1 cellular context compared by ENCODE assay signal in genomic region chr20:44461142-44461802, GRCh38.
TF ChIP-seq lines count a peak whose summit lies in the region.

No MANE protein-coding gene starts in this region.

TF ChIP-seq in HepG2, 621 proteins besides CTCF, POLR2A, EP300 and RAD21 (continued from another document and continues in another):
- TF ChIP-seq RERE (CRISPR knock-in tag; IDR thresholded peaks at IDR 0.05; ENCODE audit: low read depth) (no peak), ATF7 (IDR thresholded peaks at IDR 0.05) (no peak), ATF7 (CRISPR knock-in tag; IDR thresholded peaks at IDR 0.05) (no peak), SIX1 (CRISPR knock-in tag; IDR thresholded peaks at IDR 0.05; ENCODE audit: borderline replicate concordance) (peak; percentile 48; the same call in 1 of the 2 replicates), RXRB (CRISPR knock-in tag; IDR thresholded peaks at IDR 0.05; ENCODE audit: borderline replicate concordance) (peak; percentile 21), ZNF260 (CRISPR knock-in tag; IDR thresholded peaks at IDR 0.05; ENCODE audit: borderline replicate concordance, low read depth) (no peak), ZNF740 (CRISPR knock-in tag; IDR thresholded peaks at IDR 0.05) (no peak), ZNF644 (CRISPR knock-in tag; IDR thresholded peaks at IDR 0.05; ENCODE audit: low read depth) (no peak), KLF6 (CRISPR knock-in tag; IDR thresholded peaks at IDR 0.05) (no peak), MLXIP (CRISPR knock-in tag; IDR thresholded peaks at IDR 0.05; ENCODE audit: borderline replicate concordance) (no peak), ZNF800 (CRISPR knock-in tag; IDR thresholded peaks at IDR 0.05) (0 out of 2 replicates have a peak, but pooled peaks have one; percentile 23), PAXIP1 (CRISPR knock-in tag; conservative IDR thresholded peaks at IDR 0.05) (peak; percentile 91), GMEB1 (CRISPR knock-in tag; IDR thresholded peaks at IDR 0.05; ENCODE audit: borderline replicate concordance) (peak; percentile 57; the same call in 1 of the 2 replicates), ZMAT3 (CRISPR knock-in tag; conservative IDR thresholded peaks at IDR 0.05) (0 out of 2 replicates have a peak, but pooled peaks have one; percentile 15), SAP130 (CRISPR knock-in tag; IDR thresholded peaks at IDR 0.05; ENCODE audit: low read depth) (peak; percentile 47; the same call in 1 of the 2 replicates), HMGXB4 (CRISPR knock-in tag; IDR thresholded peaks at IDR 0.05; ENCODE audit: borderline replicate concordance in 1 of 2, low read depth in 1 of 2) (0 out of 4 replicates have a peak, but pooled peaks of 1 of the 2 experiments have one; percentile 12), MAFF (IDR thresholded peaks at IDR 0.05; ENCODE audit: low read depth, low read length) (no peak), ZNF441 (CRISPR knock-in tag; IDR thresholded peaks at IDR 0.05; ENCODE audit: borderline replicate concordance) (no peak), KAT2B (IDR thresholded peaks at IDR 0.05; ENCODE audit: borderline replicate concordance, low read depth, low read length) (peak; percentile 76; the same call in 1 of the 2 replicates), SRF (IDR thresholded peaks at IDR 0.05; ENCODE audit: low read depth, low read length) (no peak), SNAPC2 (CRISPR knock-in tag; IDR thresholded peaks at IDR 0.05) (0 out of 2 replicates have a peak, but pooled peaks have one; percentile 19), FOXA1 (IDR thresholded peaks at IDR 0.05) (no peak), FOXA1 (CRISPR knock-in tag; IDR thresholded peaks at IDR 0.05) (0 out of 2 replicates have a peak, but pooled peaks have one; percentile 15), ERF (CRISPR knock-in tag; IDR thresholded peaks at IDR 0.05) (peak; percentile 5; the same call in 1 of the 2 replicates), ZNF619 (CRISPR knock-in tag; IDR thresholded peaks at IDR 0.05) (peak; percentile 75), E2F2 (CRISPR knock-in tag; IDR thresholded peaks at IDR 0.05; ENCODE audit: borderline replicate concordance) (no peak), ASH2L (IDR thresholded peaks at IDR 0.05; ENCODE audit: insufficient read length, low read depth, low read length) (peak; percentile 31), ZNF431 (CRISPR knock-in tag; IDR thresholded peaks at IDR 0.05; ENCODE audit: borderline replicate concordance, low read depth) (peak; percentile 88), ARHGAP35 (CRISPR knock-in tag; IDR thresholded peaks at IDR 0.05; ENCODE audit: borderline replicate concordance) (0 out of 2 replicates have a peak, but pooled peaks have one; percentile 49), ZNF710 (CRISPR knock-in tag; IDR thresholded peaks at IDR 0.05; ENCODE audit: borderline replicate concordance) (peak; percentile 10; the same call in 1 of the 2 replicates), ZMYM4 (CRISPR knock-in tag; IDR thresholded peaks at IDR 0.05) (no peak; the same call in 1 of the 2 replicates), EED (CRISPR knock-in tag; IDR thresholded peaks at IDR 0.05) (no peak), SP5 (CRISPR knock-in tag; IDR thresholded peaks at IDR 0.05; ENCODE audit: borderline replicate concordance, low read depth) (no peak), KLF13 (CRISPR knock-in tag; IDR thresholded peaks at IDR 0.05) (no peak)
